ENCODE assay signal across 30 cellular contexts in the genomic region with DNA sequence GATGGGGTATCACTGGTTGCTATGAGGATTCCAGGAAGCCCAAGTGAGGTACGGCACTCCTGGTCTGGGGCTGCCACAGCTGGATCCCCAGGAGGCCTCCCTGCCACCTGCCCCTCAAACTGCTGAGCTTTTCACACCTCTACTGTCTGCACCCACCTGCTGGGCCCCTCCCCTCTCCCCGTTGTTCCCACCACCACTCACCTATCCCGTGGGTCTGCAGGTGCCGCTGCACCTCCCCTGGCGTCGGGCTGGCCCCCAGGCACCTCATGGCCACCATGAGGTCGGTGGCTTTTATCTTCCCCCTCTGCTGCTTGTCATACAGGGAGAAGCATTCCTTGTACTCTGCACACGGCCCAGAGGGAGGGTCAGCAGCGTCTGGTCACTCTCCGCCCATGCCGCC. TPM values are rescaled to one million over a fixed set of nuclear protein-coding genes. Genes with fewer than 3 reads are reported as not detected.
A peak's percentile ranks its signal among the peaks of the same experiment; 100 is the strongest.
DNase-seq lines count a peak whose midpoint lies in the region; ATAC-seq and TF ChIP-seq lines count a peak whose summit lies in the region.
"Had no signal": no experiment of that assay in that cellular context is flagged by ENCODE, and none has a peak within 500 bp of the region (broad histone marks: within the 10 kb centered on the region; RNA-seq: fewer than 3 reads in every experiment).

No MANE protein-coding gene starts in this region.

- peaks cover 55% of the 10 kb centered on the region for H3K36me3 Mint-ChIP-seq in activated T-cell treated with anti-CD3 and anti-CD28 coated beads, Interleukin-2, amount 50 U/mL, for 24 hours (ENCODE audit: low read depth)
- H3K36me3 Mint-ChIP-seq in stimulated activated effector memory CD8-positive, alpha-beta T cell treated with anti-CD3 and anti-CD28 coated beads, Interleukin-12 subunit alpha, Interleukin-12 subunit beta, amount 100 ng/mL, for 72 hours: peaks cover 36% of the 10 kb centered on the region
- H3K36me3 Mint-ChIP-seq: immature natural killer cell, naive B cell had no signal

- H3K27ac ChIP-seq in esophagus muscularis mucosa (replicated peaks in 1 of 4): peak overlapping the region in 1 of 4 donors; percentile 25
- H3K27ac ChIP-seq in PC-9: no peak overlapping the region
- H3K27ac ChIP-seq: left lung, pancreas, right atrium auricular region, SK-N-MC, vagina, WERI-Rb-1 had no signal

- H3K9me3 Mint-ChIP-seq in activated T-cell treated with anti-CD3 and anti-CD28 coated beads, Interleukin-2, amount 50 U/mL, for 24 hours: no peaks in the 10 kb centered on the region
- H3K9me3 Mint-ChIP-seq in stimulated activated effector memory CD8-positive, alpha-beta T cell treated with anti-CD3 and anti-CD28 coated beads, Interleukin-12 subunit alpha, Interleukin-12 subunit beta, amount 100 ng/mL, for 72 hours: no peaks in the 10 kb centered on the region
- H3K9me3 Mint-ChIP-seq: activated naive CD8-positive, alpha-beta T cell treated with anti-CD3 and anti-CD28 coated beads, Interleukin-2, amount 10 ng/mL, durations not matched to agents 7 days and 5 days; immature natural killer cell; naive B cell; stimulated activated naive B cell treated with anti-CD40 and anti-IgM and Interleukin-4, amounts not matched to agents 10 μg/mL and 1 μg/mL and 100 μg/mL, for 72 hours had no signal

- no TSS peak for BruUV-seq in PC-9 (replicated peaks; lab: Mats Ljungman, UMichigan)

- no peak for TF ChIP-seq CTCF in esophagus muscularis mucosa (IDR thresholded peaks at IDR 0.05)
- no peak for TF ChIP-seq CTCF in PC-9 (conservative IDR thresholded peaks at IDR 0.05)

- H3K79me2 ChIP-seq in PC-9 (ENCODE audit: low read depth): no peaks in the 10 kb centered on the region

- intact Hi-C loops in esophagus muscularis mucosa (cut with DNase I): no loop called here
- intact Hi-C loops in PC-9 (cut with micrococcal nuclease; ENCODE audit: unreplicated experiment): no loop called here

- H4K20me1 ChIP-seq in PC-9 (ENCODE audit: insufficient read depth): no peaks in the 10 kb centered on the region

- TF ChIP-seq EP300 in esophagus muscularis mucosa (IDR thresholded peaks at IDR 0.05): no peak

- 76% methylated on average over 9 of the region's 11 CpGs for WGBS in esophagus muscularis mucosa

- H2AFZ ChIP-seq in PC-9: no peak overlapping the region

- peaks cover 0 to 19% (median 3%) of the 10 kb centered on the region in 4 donors for H3K36me3 ChIP-seq in esophagus muscularis mucosa
- no peaks in the 10 kb centered on the region for H3K36me3 ChIP-seq in PC-9 (ENCODE audit: low read depth)
- H3K36me3 ChIP-seq: pancreas, right atrium auricular region, vagina, WERI-Rb-1 had no signal

- no peak for DNase-seq in activated T-cell treated with anti-CD3 and anti-CD28 coated beads, Interleukin-2, amount 50 U/mL, for 24 hours
- no peak for DNase-seq in activated T-cell treated with anti-CD3 and anti-CD28 coated beads for 4 hours
- peak; percentile 5 for DNase-seq in NCI-H69 (lab: John Stamatoyannopoulos, UW)
- DNase-seq in esophagus muscularis mucosa (ENCODE audit: extremely low spot score): peak; percentile 68
- DNase-seq in stimulated activated effector memory CD8-positive, alpha-beta T cell treated with anti-CD3 and anti-CD28 coated beads, Interleukin-12 subunit alpha, Interleukin-12 subunit beta, amount 100 ng/mL, for 72 hours (ENCODE audit: low spot score in 2 of 2): no peak
- no peak for DNase-seq in PC-9
- DNase-seq: ACHN; activated CD8-positive, alpha-beta memory T cell treated with anti-CD3 and anti-CD28 coated beads, Interleukin-2, amount 50 U/mL, for 4 hours; activated naive CD8-positive, alpha-beta T cell treated with anti-CD3 and anti-CD28 coated beads, Interleukin-2, amount 10 ng/mL, durations not matched to agents 7 days and 5 days; cerebellar nuclear complex; effector CD4-positive, alpha-beta T cell; immature natural killer cell; left lung; naive B cell; NCI-H1436 treated with DMSO at 0.1 percent for 48 hours; NCI-H524 treated with DMSO at 0.1 percent for 48 hours; pancreas; RPMI8226; spleen; stimulated activated CD4-positive, alpha-beta T cell treated with anti-CD3 and anti-CD28 coated beads, Interleukin-4, amount 100 ng/mL, for 1 hour; stimulated activated naive B cell treated with anti-CD40 and anti-IgM and Interleukin-4, amounts not matched to agents 10 μg/mL and 1 μg/mL and 100 μg/mL, for 72 hours; T-helper 2 cell; testis; WERI-Rb-1 had no signal

- H3K9me3 ChIP-seq in esophagus muscularis mucosa (no peaks in the 10 kb centered on the region), PC-9 (ENCODE audit: insufficient read depth, low read depth) (no peaks in the 10 kb centered on the region)
- H3K9me3 ChIP-seq: left lung, pancreas, right atrium auricular region, spleen, testis, vagina had no signal

- H3K4me2 ChIP-seq in PC-9: no peak overlapping the region

- POLR2A ChIA-PET in PC-9 (lab: Charles Lee; ENCODE audit: unreplicated experiment): no interaction called here

- H3K4me1 Mint-ChIP-seq in activated T-cell treated with anti-CD3 and anti-CD28 coated beads, Interleukin-2, amount 50 U/mL, for 24 hours (ENCODE audit: low read depth): peaks cover 3% of the 10 kb centered on the region
- H3K4me1 Mint-ChIP-seq in stimulated activated effector memory CD8-positive, alpha-beta T cell treated with anti-CD3 and anti-CD28 coated beads, Interleukin-12 subunit alpha, Interleukin-12 subunit beta, amount 100 ng/mL, for 72 hours: no peaks in the 10 kb centered on the region
- H3K4me1 Mint-ChIP-seq: immature natural killer cell had no signal

- peak overlapping the region; percentile 38 for H3K27ac Mint-ChIP-seq in activated T-cell treated with anti-CD3 and anti-CD28 coated beads, Interleukin-2, amount 50 U/mL, for 24 hours
- H3K27ac Mint-ChIP-seq in stimulated activated effector memory CD8-positive, alpha-beta T cell treated with anti-CD3 and anti-CD28 coated beads, Interleukin-12 subunit alpha, Interleukin-12 subunit beta, amount 100 ng/mL, for 72 hours: peak overlapping the region; percentile 24
- H3K27ac Mint-ChIP-seq: activated naive CD8-positive, alpha-beta T cell treated with anti-CD3 and anti-CD28 coated beads, Interleukin-2, amount 10 ng/mL, durations not matched to agents 7 days and 5 days; stimulated activated naive B cell treated with anti-CD40 and anti-IgM and Interleukin-4, amounts not matched to agents 10 μg/mL and 1 μg/mL and 100 μg/mL, for 72 hours had no signal

- 0 out of 2 replicates have a peak, but pooled peaks cover 4% of the 10 kb centered on the region for H3F3A ChIP-seq in PC-9 (ENCODE audit: insufficient read depth, low read depth)

- no peak overlapping the region for H3K4me3 ChIP-seq in esophagus muscularis mucosa
- no peak overlapping the region for H3K4me3 ChIP-seq in PC-9
- H3K4me3 ChIP-seq: left lung, pancreas, right atrium auricular region, SK-N-MC, spleen, testis, vagina had no signal

- H3K27me3 ChIP-seq in esophagus muscularis mucosa: no peaks in the 10 kb centered on the region
- no peaks in the 10 kb centered on the region for H3K27me3 ChIP-seq in PC-9 (ENCODE audit: insufficient read depth, low read depth)
- H3K27me3 ChIP-seq: left lung, pancreas, right atrium auricular region, spleen, testis, vagina had no signal

- no peak overlapping the region for H3K4me3 Mint-ChIP-seq in activated T-cell treated with anti-CD3 and anti-CD28 coated beads, Interleukin-2, amount 50 U/mL, for 24 hours
- no peak overlapping the region for H3K4me3 Mint-ChIP-seq in stimulated activated effector memory CD8-positive, alpha-beta T cell treated with anti-CD3 and anti-CD28 coated beads, Interleukin-12 subunit alpha, Interleukin-12 subunit beta, amount 100 ng/mL, for 72 hours
- H3K4me3 Mint-ChIP-seq: activated naive CD8-positive, alpha-beta T cell treated with anti-CD3 and anti-CD28 coated beads, Interleukin-2, amount 10 ng/mL, durations not matched to agents 7 days and 5 days; immature natural killer cell had no signal

- TF ChIP-seq POLR2A in esophagus muscularis mucosa (IDR thresholded peaks at IDR 0.05; ENCODE audit: low read depth): no peak

- peaks cover 12 to 89% (median 65%) of the 10 kb centered on the region in 4 donors for H3K4me1 ChIP-seq in esophagus muscularis mucosa
- H3K4me1 ChIP-seq in PC-9 (replicated peaks; ENCODE audit: insufficient read depth): no peaks in the 10 kb centered on the region

- no peak for ATAC-seq in stimulated activated effector memory CD8-positive, alpha-beta T cell treated with anti-CD3 and anti-CD28 coated beads, Interleukin-12 subunit alpha, Interleukin-12 subunit beta, amount 100 ng/mL, for 72 hours
- ATAC-seq in GM18517 (IDR thresholded peaks at IDR 0.05; ENCODE audit: unreplicated experiment): no peak
- no peak for ATAC-seq in esophagus mucosa
- ATAC-seq: HCT116; left lung; stimulated activated naive B cell treated with anti-CD40 and anti-IgM and Interleukin-4, amounts not matched to agents 10 μg/mL and 1 μg/mL and 100 μg/mL, for 72 hours had no signal

- no peaks in the 10 kb centered on the region for H3K27me3 Mint-ChIP-seq in activated T-cell treated with anti-CD3 and anti-CD28 coated beads, Interleukin-2, amount 50 U/mL, for 24 hours
- H3K27me3 Mint-ChIP-seq: activated naive CD8-positive, alpha-beta T cell treated with anti-CD3 and anti-CD28 coated beads, Interleukin-2, amount 10 ng/mL, durations not matched to agents 7 days and 5 days; naive B cell; stimulated activated naive B cell treated with anti-CD40 and anti-IgM and Interleukin-4, amounts not matched to agents 10 μg/mL and 1 μg/mL and 100 μg/mL, for 72 hours had no signal

- CTCF ChIA-PET in PC-9 (lab: Charles Lee): no interaction called here

- no peaks in the 10 kb centered on the region for H3K9me2 ChIP-seq in PC-9 (ENCODE audit: insufficient read depth)

RNA-seq across cellular contexts. Expression of gene CALML4, which starts 5.8 kb away (rescaled TPM):
- total RNA-seq in esophagus muscularis mucosa: 10 to 100 TPM; 14.2 to 45.8 (median 32.1) TPM
- 2.9 TPM for total RNA-seq in esophagus mucosa
- 10.9 and 12.6 TPM in 2 replicates for total RNA-seq in PC-9 (2021)

RNA-seq across cellular contexts. Expression of gene CLN6, which starts 30.2 kb away (rescaled TPM):
- total RNA-seq in esophagus muscularis mucosa (10 to 100 TPM; 13.4 to 18.2 (median 16.1) TPM), esophagus mucosa (18.5 TPM), PC-9 (2021) (38.5 and 48.7 TPM in 2 replicates)

Comparison
In these comparisons a context has a peak if more than half of its experiments do, and no peak if none do; other contexts are left out.
1. DNase-seq: peak in NCI-H69 (single experiment) and esophagus muscularis mucosa (single experiment); none in activated T-cell treated with anti-CD3 and anti-CD28 coated beads, Interleukin-2, amount 50 U/mL, for 24 hours (single experiment), activated T-cell treated with anti-CD3 and anti-CD28 coated beads for 4 hours (single experiment), stimulated activated effector memory CD8-positive, alpha-beta T cell treated with anti-CD3 and anti-CD28 coated beads, Interleukin-12 subunit alpha, Interleukin-12 subunit beta, amount 100 ng/mL, for 72 hours (0 of 2) and PC-9 (0 of 2).